ENCODE assay signal across 8 cellular contexts in genomic region chr3:70531063-70531657, GRCh38.
A peak's percentile ranks its signal among the peaks of the same experiment; 100 is the strongest.
DNase-seq lines count a peak whose midpoint lies in the region; ATAC-seq, FAIRE-seq and TF ChIP-seq lines count a peak whose summit lies in the region.
"Had no signal": no experiment of that assay in that cellular context is flagged by ENCODE, and none has a peak within 500 bp of the region (broad histone marks: within the 10 kb centered on the region; RNA-seq: fewer than 3 reads in every experiment).

No MANE protein-coding gene starts in this region.

- no peak overlapping the region for H4K5ac ChIP-seq in H1 (ENCODE audit: insufficient read length, low read depth, low read length)

- no peaks in the 10 kb centered on the region for H3K79me1 ChIP-seq in H1 (ENCODE audit: low read depth, low read length)

- no peak overlapping the region for H2BK20ac ChIP-seq in H1 (ENCODE audit: low read length)

- no peak overlapping the region for H3K56ac ChIP-seq in H1 (replicated peaks; ENCODE audit: insufficient read length, low read depth, low read length)

- H3K79me2 ChIP-seq in H1 (ENCODE audit: control insufficient read depth in 1 of 2, insufficient read depth in 2 of 2, low read length in 2 of 2) = no peaks in the 10 kb centered on the region

- H3K9me3 ChIP-seq in H1 (ENCODE audit: insufficient read depth in 2 of 2, low read depth in 1 of 2, low read length in 1 of 2) = no peaks in the 10 kb centered on the region
- H3K9me3 ChIP-seq in ovary = no peaks in the 10 kb centered on the region
- no peaks in the 10 kb centered on the region for H3K9me3 ChIP-seq in effector memory CD4-positive, alpha-beta T cell (ENCODE audit: control insufficient read depth, low read length)

- H4K8ac ChIP-seq in H1 (ENCODE audit: extremely low read depth, insufficient read depth, low read length) = no peak overlapping the region

- intact Hi-C loops in ovary (cut with DNase I) = no loop called here

- H3K36me3 ChIP-seq in H1 (ENCODE audit: control insufficient read depth in 2 of 4, insufficient read depth in 4 of 4, low read length in 3 of 4) (no peaks in the 10 kb centered on the region), ovary (no peaks in the 10 kb centered on the region)
- no peaks in the 10 kb centered on the region for H3K36me3 ChIP-seq in effector memory CD4-positive, alpha-beta T cell (ENCODE audit: control insufficient read depth, insufficient read depth, low read length)

- no peak overlapping the region for H2BK12ac ChIP-seq in H1 (ENCODE audit: low read depth, low read length)

- no peak overlapping the region for H2AFZ ChIP-seq in H1 (ENCODE audit: low read length)

- no peak for TF ChIP-seq POLR2A in H1 (IDR thresholded peaks at IDR 0.05; ENCODE audit: control extremely low read depth in 1 of 2, low read depth in 2 of 2, low read length in 2 of 2)
- TF ChIP-seq POLR2A in ovary (IDR thresholded peaks at IDR 0.05) = no peak

- H3K27me3 ChIP-seq in H1 (replicated peaks in 1 of 4; ENCODE audit: control insufficient read depth in 3 of 4, extremely low read depth in 1 of 4, insufficient read depth in 3 of 4, low read length in 3 of 4) = peaks cover 0 to 5% (median 0%) of the 10 kb centered on the region in 4 experiments; a peak in 3 of 7 replicates
- H3K27me3 ChIP-seq in ovary = no peaks in the 10 kb centered on the region
- H3K27me3 ChIP-seq in effector memory CD4-positive, alpha-beta T cell (replicated peaks; ENCODE audit: control insufficient read depth, insufficient read depth, low read length, poor library complexity, severe bottlenecking) = no peaks in the 10 kb centered on the region

- no peaks in the 10 kb centered on the region for H4K20me1 ChIP-seq in H1 (replicated peaks in 1 of 2; ENCODE audit: control insufficient read depth in 1 of 2, insufficient read depth in 2 of 2, low read length in 2 of 2)

- no peak overlapping the region for H3K4me2 ChIP-seq in H1 (ENCODE audit: insufficient read depth in 1 of 2, low read depth in 2 of 2, low read length in 2 of 2)

- no peak overlapping the region for H3K4ac ChIP-seq in H1 (replicated peaks; ENCODE audit: insufficient read length, low read depth, low read length)

- H3K23ac ChIP-seq in H1 (ENCODE audit: insufficient read length) = no peak overlapping the region

- ATAC-seq in HG03175 (IDR thresholded peaks at IDR 0.05; ENCODE audit: unreplicated experiment) = no peak
- ATAC-seq in GM19467 (IDR thresholded peaks at IDR 0.05; ENCODE audit: unreplicated experiment) = no peak

- H3K14ac ChIP-seq in H1 (ENCODE audit: insufficient read length) = no peak overlapping the region

- H3K18ac ChIP-seq in H1 (ENCODE audit: extremely low read depth, low read length) = no peak overlapping the region

- TF ChIP-seq CTCF in GM10266 (IDR thresholded peaks at IDR 0.05; ENCODE audit: control insufficient read depth, insufficient read depth, low read depth, missing control alignments) (peak; percentile 36), H1 (IDR thresholded peaks at IDR 0.05; ENCODE audit: control extremely low read depth in 1 of 3, insufficient read depth in 1 of 3, low read depth in 1 of 3, low read length in 3 of 3) (peak in 2 of 3 experiments; percentile 27 to 46; a peak in 2 of 4 replicates), ovary (IDR thresholded peaks at IDR 0.05) (peak in 2 of 3 donors; percentile 46 to 60)

- H3K4me1 ChIP-seq in H1 (replicated peaks in 1 of 4; ENCODE audit: control insufficient read depth in 3 of 4, insufficient read depth in 4 of 4, low read length in 3 of 4) (peaks cover 0 to 10% (median 7%) of the 10 kb centered on the region in 4 experiments; a peak in 4 of 7 replicates), ovary (ENCODE audit: insufficient read depth) (no peaks in the 10 kb centered on the region)
- no peaks in the 10 kb centered on the region for H3K4me1 ChIP-seq in effector memory CD4-positive, alpha-beta T cell (ENCODE audit: control insufficient read depth, insufficient read depth, low read length, poor library complexity, severe bottlenecking)

- H2BK15ac ChIP-seq in H1 (ENCODE audit: low read length) = no peak overlapping the region

- H3K27ac ChIP-seq in H1 (ENCODE audit: low read depth, low read length) (no peak overlapping the region), ovary (no peak overlapping the region)
- no peak overlapping the region for H3K27ac ChIP-seq in effector memory CD4-positive, alpha-beta T cell (ENCODE audit: insufficient read depth, low read length, poor library complexity, severe bottlenecking)

- WGBS in H1 (ENCODE audit: extremely low coverage in 1 of 2, insufficient coverage in 1 of 2, insufficient read length in 1 of 2, insufficient replicate concordance in 2 of 2, low coverage in 1 of 2, low lambda C conversion rate in 2 of 2, missing lambda C conversion rate in 1 of 2), 2 experiments = 45% methylated on average over 4 of the region's 4 CpGs; no CpG with 5 or more reads in 1 of the 2 experiments
- WGBS in ovary, 3 donors = 37 to 39% (median 39%) methylated on average over 4 of the region's 4 CpGs

- H3K9ac ChIP-seq in H1 (replicated peaks in 1 of 4; ENCODE audit: extremely low read depth in 1 of 4, low read depth in 3 of 4, low read length in 3 of 4) = no peak overlapping the region

- POLR2A ChIA-PET in H1 (lab: Charles Lee; ENCODE audit: partially characterized antibody) = no interaction called here

- CTCF ChIA-PET in H1 (lab: Charles Lee; ENCODE audit: partially characterized antibody) = interaction anchor here (0.7 to 1.8 kb wide), 21 partner anchors 9 to 1123 kb away, joined by 3 to 9 read pairs (median 3); no protein-coding TSS in a partner anchor

- H3K4me3 ChIP-seq in H1 (ENCODE audit: extremely low read depth in 1 of 4, insufficient read depth in 2 of 4, low read depth in 3 of 4, low read length in 4 of 4) (no peak overlapping the region), ovary (no peak overlapping the region)
- H3K4me3 ChIP-seq in effector memory CD4-positive, alpha-beta T cell (ENCODE audit: insufficient read depth, low read depth, low read length, poor library complexity, severe bottlenecking) = no peak overlapping the region

- TF ChIP-seq EP300 in H1 (IDR thresholded peaks at IDR 0.05; ENCODE audit: borderline replicate concordance in 1 of 2, low read depth in 2 of 2, low read length in 2 of 2) = no peak
- TF ChIP-seq EP300 in ovary (IDR thresholded peaks at IDR 0.05) = no peak

- H2AK5ac ChIP-seq in H1 (ENCODE audit: low read depth, low read length) = no peak overlapping the region

- peak; percentile 70 to 72 for TF ChIP-seq RAD21 in H1 (IDR thresholded peaks at IDR 0.05 in 1 of 2, conservative IDR thresholded peaks at IDR 0.05 in 1 of 2; ENCODE audit: low read depth in 2 of 2, low read length in 2 of 2)

- DNase-seq in GM10266 (ENCODE audit: extremely low spot score) (peak; percentile 5), NCI-H526 treated with DMSO at 0.1 percent for 48 hours (lab: John Stamatoyannopoulos, UW) (peak; percentile 10), H1 (ENCODE audit: low read depth in 1 of 2, low spot score in 2 of 2) (no peak), ovary (no peak)
- DNase-seq in effector memory CD4-positive, alpha-beta T cell = no peak
- DNase-seq: activated B cell treated with CpG ODN at 0.5 μM for 24 hours had no signal

- H2BK5ac ChIP-seq in H1 (ENCODE audit: low read depth, low read length) = no peak overlapping the region

- no peak for FAIRE-seq in H1 (lab: Jason Lieb, UNC)

- no peak overlapping the region for H4K91ac ChIP-seq in H1 (replicated peaks; ENCODE audit: insufficient read length, low read length)

- no peak overlapping the region for H2BK120ac ChIP-seq in H1 (replicated peaks; ENCODE audit: low read depth, low read length)

- H3K23me2 ChIP-seq in H1 (ENCODE audit: low read depth, low read length) = no peaks in the 10 kb centered on the region

TF ChIP-seq in H1, 55 proteins besides CTCF, POLR2A, EP300 and RAD21:
- no peak for TF ChIP-seq YY1 (IDR thresholded peaks at IDR 0.05; ENCODE audit: low read depth, low read length)

Comparison
In these comparisons a context has a peak if more than half of its experiments do, and no peak if none do; other contexts are left out.
1. DNase-seq: peak in GM10266 (single experiment) and NCI-H526 treated with DMSO at 0.1 percent for 48 hours (single experiment); none in H1 (0 of 2), ovary (0 of 5) and effector memory CD4-positive, alpha-beta T cell (0 of 3).
2. Peak in every context shown above with its lines, with median percentiles within 50 percentile points of each other: CTCF ChIP-seq.